ENCODE assay signal across 28 cellular contexts in genomic region chr7:121475806-121476205, GRCh38.
DNase-seq lines count a peak whose midpoint lies in the region; ATAC-seq and TF ChIP-seq lines count a peak whose summit lies in the region.
"Had no signal": no experiment of that assay in that cellular context is flagged by ENCODE, and none has a peak within 500 bp of the region (broad histone marks: within the 10 kb centered on the region; RNA-seq: fewer than 3 reads in every experiment).

No MANE protein-coding gene starts in this region.

- H3K9me3 Mint-ChIP-seq in stimulated activated effector memory CD8-positive, alpha-beta T cell treated with anti-CD3 and anti-CD28 coated beads, Interleukin-12 subunit alpha, Interleukin-12 subunit beta, amount 100 ng/mL, for 72 hours: peaks cover 2% of the 10 kb centered on the region
- H3K9me3 Mint-ChIP-seq: type B pancreatic cell had no signal

- H3K4me1 ChIP-seq in colonic mucosa (no peaks in the 10 kb centered on the region), right cardiac atrium (ENCODE audit: control insufficient read depth, insufficient read depth, low read length) (no peaks in the 10 kb centered on the region), ovary (ENCODE audit: insufficient read depth) (no peaks in the 10 kb centered on the region)
- H3K4me1 ChIP-seq: prostate gland had no signal

- WGBS in right cardiac atrium: 37% methylated on average over 2 of the region's 2 CpGs
- WGBS in ovary, 3 donors: 9 to 20% (median 10%) methylated on average over 2 of the region's 2 CpGs

- H3K9ac ChIP-seq in colonic mucosa (ENCODE audit: low read depth in 2 of 2, low read length in 2 of 2): no peak overlapping the region
- H3K9ac ChIP-seq: KMS-11 had no signal

- intact Hi-C loops in colonic mucosa (cut with DNase I): no loop called here
- intact Hi-C loops in right cardiac atrium (cut with DNase I): no loop called here
- intact Hi-C loops in ovary (cut with DNase I): no loop called here

- H3K4me3 ChIP-seq in LNCaP clone FGC (ENCODE audit: low read depth, low read length) (no peak overlapping the region), colonic mucosa (no peak overlapping the region), right cardiac atrium (ENCODE audit: low read length) (no peak overlapping the region), ovary (no peak overlapping the region)
- H3K4me3 ChIP-seq: cardiac muscle cell, esophagus muscularis mucosa, prostate gland, SK-N-MC had no signal

- H3K9me3 ChIP-seq in colonic mucosa (no peaks in the 10 kb centered on the region), right cardiac atrium (ENCODE audit: control insufficient read depth, low read length) (no peaks in the 10 kb centered on the region), ovary (no peaks in the 10 kb centered on the region)
- H3K9me3 ChIP-seq: esophagus muscularis mucosa, neutrophil, prostate gland had no signal

- no peak for TF ChIP-seq EP300 in ovary (IDR thresholded peaks at IDR 0.05)

- peak overlapping the region; percentile 54 for H3K27ac ChIP-seq in colonic mucosa
- no peak overlapping the region for H3K27ac ChIP-seq in right cardiac atrium (ENCODE audit: low read length)
- no peak overlapping the region for H3K27ac ChIP-seq in ovary
- H3K27ac ChIP-seq: cardiac muscle cell, esophagus muscularis mucosa, KMS-11, neutrophil, prostate gland, SK-N-MC had no signal

- ATAC-seq in right cardiac atrium: peak; percentile 76 to 87
- no peak for ATAC-seq in stimulated activated effector memory CD8-positive, alpha-beta T cell treated with anti-CD3 and anti-CD28 coated beads, Interleukin-12 subunit alpha, Interleukin-12 subunit beta, amount 100 ng/mL, for 72 hours

- H3K36me3 Mint-ChIP-seq in stimulated activated effector memory CD8-positive, alpha-beta T cell treated with anti-CD3 and anti-CD28 coated beads, Interleukin-12 subunit alpha, Interleukin-12 subunit beta, amount 100 ng/mL, for 72 hours: no peaks in the 10 kb centered on the region
- H3K36me3 Mint-ChIP-seq: type B pancreatic cell had no signal

- DNase-seq in LNCaP clone FGC (ENCODE audit: low read depth): peak; percentile 15
- peak; percentile 80 for DNase-seq in colonic mucosa
- DNase-seq in right cardiac atrium: peak; percentile 61 to 91 (median 71)
- DNase-seq in ovary: peak; percentile 29 to 83 (median 78)
- DNase-seq in NCI-H774 (lab: John Stamatoyannopoulos, UW): no peak
- no peak for DNase-seq in epidermal melanocyte (ENCODE audit: insufficient read length, low spot score)
- no peak for DNase-seq in stimulated activated effector memory CD8-positive, alpha-beta T cell treated with anti-CD3 and anti-CD28 coated beads, Interleukin-12 subunit alpha, Interleukin-12 subunit beta, amount 100 ng/mL, for 72 hours (ENCODE audit: low spot score in 2 of 2)
- DNase-seq in T-helper 1 cell: no peak
- DNase-seq: activated CD4-positive, alpha-beta T cell treated with anti-CD3 and anti-CD28 coated beads, Interleukin-2, amount 50 U/mL, for 1 hour; activated naive CD4-positive, alpha-beta T cell treated with Interleukin-2 at 50 U/mL for 16 hours; activated T-cell treated with anti-CD3 and anti-CD28 coated beads, Interleukin-2, amount 50 U/mL, for 48 hours; amygdala; glutamatergic neuron; kidney glomerular epithelial cell; mesendoderm; NCI-H1417 treated with DMSO at 0.1 percent for 48 hours; NCI-H2081 treated with DMSO at 0.1 percent for 48 hours; NCI-H446; NCI-H82; RPMI8226 had no signal

- no peaks in the 10 kb centered on the region for H3K36me3 ChIP-seq in colonic mucosa
- no peaks in the 10 kb centered on the region for H3K36me3 ChIP-seq in ovary
- H3K36me3 ChIP-seq: cardiac muscle cell, esophagus muscularis mucosa, neutrophil, prostate gland had no signal

- TF ChIP-seq POLR2A in ovary (IDR thresholded peaks at IDR 0.05): no peak

- H3K27me3 ChIP-seq in colonic mucosa: no peaks in the 10 kb centered on the region
- H3K27me3 ChIP-seq in right cardiac atrium (ENCODE audit: control insufficient read depth, insufficient read depth): no peaks in the 10 kb centered on the region
- no peaks in the 10 kb centered on the region for H3K27me3 ChIP-seq in ovary
- H3K27me3 ChIP-seq: cardiac muscle cell, esophagus muscularis mucosa, neutrophil had no signal

- no peak overlapping the region for H3K27ac Mint-ChIP-seq in stimulated activated effector memory CD8-positive, alpha-beta T cell treated with anti-CD3 and anti-CD28 coated beads, Interleukin-12 subunit alpha, Interleukin-12 subunit beta, amount 100 ng/mL, for 72 hours
- H3K27ac Mint-ChIP-seq: B cell, type B pancreatic cell had no signal

- H3K4me3 Mint-ChIP-seq in stimulated activated effector memory CD8-positive, alpha-beta T cell treated with anti-CD3 and anti-CD28 coated beads, Interleukin-12 subunit alpha, Interleukin-12 subunit beta, amount 100 ng/mL, for 72 hours: no peak overlapping the region
- H3K4me3 Mint-ChIP-seq: B cell, type B pancreatic cell had no signal

- H3K4me1 Mint-ChIP-seq in stimulated activated effector memory CD8-positive, alpha-beta T cell treated with anti-CD3 and anti-CD28 coated beads, Interleukin-12 subunit alpha, Interleukin-12 subunit beta, amount 100 ng/mL, for 72 hours: no peaks in the 10 kb centered on the region

- TF ChIP-seq CTCF in LNCaP clone FGC (IDR thresholded peaks at IDR 0.05; ENCODE audit: control insufficient read depth, extremely low read depth, insufficient read depth) (no peak), colonic mucosa (IDR thresholded peaks at IDR 0.05) (no peak), ovary (IDR thresholded peaks at IDR 0.05) (no peak)

Comparison
In these comparisons a context has a peak if more than half of its experiments do, and no peak if none do; other contexts are left out.
1. DNase-seq: peak in LNCaP clone FGC (single experiment), colonic mucosa (single experiment), right cardiac atrium (3 of 3) and ovary (5 of 5); none in NCI-H774 (single experiment), epidermal melanocyte (single experiment), stimulated activated effector memory CD8-positive, alpha-beta T cell treated with anti-CD3 and anti-CD28 coated beads, Interleukin-12 subunit alpha, Interleukin-12 subunit beta, amount 100 ng/mL, for 72 hours (0 of 2) and T-helper 1 cell (0 of 5).